In genomic region chr10:110996256-110996655, GRCh38 we compare ENCODE assay signal across 31 cellular contexts.
"Had no signal": no experiment of that assay in that cellular context is flagged by ENCODE, and none has a peak within 500 bp of the region (broad histone marks: within the 10 kb centered on the region; RNA-seq: fewer than 3 reads in every experiment).

No MANE protein-coding gene starts in this region.

- H3K4me3 ChIP-seq: K562, MG63, PC-9, SJSA1 had no signal

- DNase-seq: Kasumi-1, KG1, MG63, NCI-H1048, NCI-H1092 treated with DMSO at 0.1 percent for 48 hours, NCI-H1105 treated with DMSO at 0.1 percent for 48 hours, NCI-H1417, NCI-H1436, NCI-H146, NCI-H1694, NCI-H187, NCI-H1930, NCI-H2029 treated with DMSO at 0.1 percent for 48 hours, NCI-H2171 treated with DMSO at 0.1 percent for 48 hours, NCI-H2227 treated with DMSO at 0.1 percent for 48 hours, NCI-H446 treated with DMSO at 0.1 percent for 48 hours, NCI-H510A, NCI-H524, NCI-H526, NCI-H69, NCI-H748 treated with DMSO at 0.1 percent for 48 hours, NCI-H82, PC-9, SHP77, SK-N-SH, SW 1271 had no signal

- H3K4me2 ChIP-seq: PC-9, SK-N-SH had no signal

- ATAC-seq: Panc1, Right ventricle myocardium inferior had no signal

- H3K9me3 ChIP-seq: MG63, SJSA1, SK-N-SH had no signal

- H3K27ac ChIP-seq: PC-9, RWPE1, SJSA1 had no signal

- H3K27me3 ChIP-seq: MG63, SJSA1 had no signal

- H3K9ac ChIP-seq: SK-N-SH had no signal
